8 cellular contexts compared by ENCODE assay signal in the genomic region with DNA sequence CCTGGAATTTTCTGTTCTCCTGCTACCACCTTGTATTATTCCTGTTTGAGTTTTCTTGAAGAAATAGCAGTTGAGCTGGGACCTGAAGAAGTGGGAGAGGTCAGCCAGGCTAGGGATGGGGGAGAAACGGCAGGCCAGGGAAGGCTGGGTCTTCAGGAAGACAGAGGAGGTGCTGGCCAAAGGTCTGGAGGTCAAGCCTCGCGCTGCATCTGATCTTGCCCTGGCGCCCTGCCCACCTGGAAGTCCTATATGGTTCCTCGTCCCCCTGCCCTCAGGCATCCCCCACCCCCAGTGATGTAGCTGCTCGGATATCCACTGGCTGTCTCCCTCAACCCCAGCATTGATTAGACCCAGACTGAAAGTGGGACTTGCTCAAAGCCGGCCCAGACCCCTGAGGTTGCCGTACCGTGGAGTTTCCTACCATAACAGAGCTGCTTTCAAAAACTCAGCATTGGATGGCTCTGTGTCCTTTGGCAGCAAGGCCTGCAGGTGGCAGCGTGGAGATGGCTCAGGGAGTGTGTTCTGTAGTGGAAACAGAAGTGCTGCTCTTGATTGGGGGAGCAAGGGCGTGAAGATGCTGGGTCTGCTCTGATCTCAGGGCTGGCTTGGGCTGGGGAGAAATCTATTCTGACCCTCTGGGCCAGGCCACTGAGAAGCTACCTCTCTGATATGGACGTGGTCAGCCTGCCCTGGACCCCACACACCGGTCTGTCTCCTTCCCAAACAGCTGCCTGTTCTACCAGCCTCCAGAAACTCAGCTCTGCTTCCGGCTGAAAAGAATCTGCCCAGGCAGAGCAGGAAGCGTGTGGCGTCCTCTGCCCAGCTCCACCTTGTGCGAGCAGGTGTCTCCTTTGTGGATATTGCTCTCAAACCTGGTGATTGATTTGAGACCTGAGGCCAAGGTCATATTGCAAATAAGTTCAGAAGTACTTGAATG.
DNase-seq lines count a peak whose midpoint lies in the region; ATAC-seq and TF ChIP-seq lines count a peak whose summit lies in the region.

No MANE protein-coding gene starts in this region.

- H3K4me3 ChIP-seq in AG10803 (ENCODE audit: low read length) (no peak overlapping the region), OCI-LY1 (ENCODE audit: low read depth, low read length, poor library complexity, severe bottlenecking) (no peak overlapping the region)

- no peaks in the 10 kb centered on the region for H3K79me2 ChIP-seq in OCI-LY1 (ENCODE audit: insufficient read depth, low read length)

- H3K36me3 ChIP-seq in OCI-LY1 (ENCODE audit: insufficient read depth, low read length) = peaks cover 8% of the 10 kb centered on the region; the same call in 1 of the 2 replicates

- ATAC-seq in GM18909 (IDR thresholded peaks at IDR 0.05; ENCODE audit: poor library complexity, unreplicated experiment) = peak; percentile 68

- DNase-seq in AG10803 (ENCODE audit: low read depth) = peak; percentile 34
- DNase-seq in KBM-7 = peak; percentile 70
- peak; percentile 41 for DNase-seq in activated naive CD4-positive, alpha-beta T cell treated with Interleukin-2 at 50 U/mL for 16 hours
- DNase-seq in globus pallidus (ENCODE audit: low spot score) = peak; percentile 68
- peak; percentile 71 for DNase-seq in pons (ENCODE audit: low spot score)
- DNase-seq in NCI-H187 treated with DMSO at 0.1 percent for 48 hours (lab: John Stamatoyannopoulos, UW) = no peak

- no peaks in the 10 kb centered on the region for H3K27me3 ChIP-seq in OCI-LY1 (ENCODE audit: insufficient read depth, low read length)

- H3F3A ChIP-seq in OCI-LY1 (ENCODE audit: insufficient read depth, low read length) = no peaks in the 10 kb centered on the region

- no peak overlapping the region for H2AFZ ChIP-seq in OCI-LY1 (ENCODE audit: low read length)

- no peaks in the 10 kb centered on the region for H3K9me2 ChIP-seq in OCI-LY1 (ENCODE audit: low read depth, low read length)

- H3K27ac ChIP-seq in OCI-LY1 (ENCODE audit: low read depth, low read length, poor library complexity, severe bottlenecking) = no peak overlapping the region

- no peak overlapping the region for H3K9ac ChIP-seq in OCI-LY1 (ENCODE audit: low read length)

- H4K20me1 ChIP-seq in OCI-LY1 (ENCODE audit: insufficient read depth, low read length) = no peaks in the 10 kb centered on the region

- TF ChIP-seq CTCF in AG10803 (conservative IDR thresholded peaks at IDR 0.05; ENCODE audit: low read length) = peak; percentile 72
- TF ChIP-seq CTCF in OCI-LY1 (IDR thresholded peaks at IDR 0.05; ENCODE audit: low read length) = peak; percentile 89

- no peak overlapping the region for H3K4me2 ChIP-seq in OCI-LY1 (ENCODE audit: low read length)

- in situ Hi-C loops in KBM-7 (cut with MboI; ENCODE audit: low pct_unique_long_range_greater_than_20kb, low sequenced_read_pairs) = loop anchor here (10.0 kb wide), 1 partner anchor 167 kb away; no protein-coding TSS in a partner anchor

- H3K4me1 ChIP-seq in OCI-LY1 (ENCODE audit: insufficient read depth, low read length, severe bottlenecking) = no peaks in the 10 kb centered on the region

- H3K9me3 ChIP-seq in OCI-LY1 (ENCODE audit: low read length) = no peaks in the 10 kb centered on the region
